Comparison of ENCODE assay signal across 9 cellular contexts in the genomic region with DNA sequence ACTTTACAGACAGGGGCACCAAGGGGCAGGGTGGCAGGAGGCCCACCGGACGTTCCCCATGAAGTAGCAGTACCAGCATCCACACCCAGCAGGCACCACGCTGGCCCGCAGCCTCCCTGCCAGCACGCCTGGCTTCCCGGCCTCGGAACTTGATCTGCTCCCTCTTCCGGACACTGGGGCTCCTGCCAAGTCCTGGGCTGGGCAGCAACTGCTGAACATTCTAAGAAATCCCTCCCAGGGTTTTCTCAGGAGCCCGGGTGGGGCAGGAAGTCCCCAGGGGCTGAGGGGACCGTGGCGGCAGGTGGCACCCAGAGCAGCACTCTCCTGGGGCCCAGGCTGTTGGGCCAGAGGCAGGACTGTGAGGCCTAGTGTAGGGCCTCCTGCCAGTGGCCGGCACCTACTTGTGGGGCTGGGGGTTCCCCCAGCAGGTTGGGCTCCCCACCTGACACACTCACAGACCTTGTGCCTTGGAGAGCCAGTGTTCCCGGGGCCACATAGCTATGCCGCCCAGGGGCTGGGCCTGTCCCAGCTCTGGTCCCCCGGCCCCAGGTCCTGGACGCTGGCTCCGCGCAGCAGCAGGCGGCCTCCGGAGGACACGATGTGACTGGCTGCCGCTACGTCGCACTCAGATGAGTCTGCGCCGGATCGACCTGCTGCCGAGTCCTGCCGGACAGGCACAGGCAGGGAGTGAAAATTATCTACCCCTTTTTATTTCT.
DNase-seq lines count a peak whose midpoint lies in the region; ATAC-seq and TF ChIP-seq lines count a peak whose summit lies in the region.
"Had no signal": no experiment of that assay in that cellular context is flagged by ENCODE, and none has a peak within 500 bp of the region (broad histone marks: within the 10 kb centered on the region; RNA-seq: fewer than 3 reads in every experiment).

No MANE protein-coding gene starts in this region.

- POLR2A ChIA-PET in PC-9 (lab: Charles Lee; ENCODE audit: unreplicated experiment): no interaction called here

- no peaks in the 10 kb centered on the region for H3K27me3 ChIP-seq in DND-41 (ENCODE audit: insufficient read depth, low read length, poor library complexity)
- H3K27me3 ChIP-seq in PC-9 (ENCODE audit: insufficient read depth, low read depth): no peaks in the 10 kb centered on the region
- H3K27me3 ChIP-seq in gastroesophageal sphincter: peaks cover 98% of the 10 kb centered on the region
- H3K27me3 ChIP-seq in foreskin keratinocyte: peaks cover 63% of the 10 kb centered on the region
- peaks cover 9% of the 10 kb centered on the region for H3K27me3 ChIP-seq in trophoblast cell (ENCODE audit: insufficient read depth, low read length)
- H3K27me3 ChIP-seq in tibial artery: peaks cover 3 to 79% of the 10 kb centered on the region in 2 donors

- no peak overlapping the region for H3K14ac ChIP-seq in trophoblast cell (ENCODE audit: low read length)

- peaks cover 33% of the 10 kb centered on the region for H3K4me1 Mint-ChIP-seq in progenitor cell of endocrine pancreas (ENCODE audit: low read depth)

- H2AK5ac ChIP-seq in trophoblast cell (ENCODE audit: low read length): no peak overlapping the region

- CTCF ChIA-PET in PC-9 (lab: Charles Lee): no interaction called here

- H2BK12ac ChIP-seq in trophoblast cell (ENCODE audit: low read length): no peak overlapping the region

- H3K4me1 ChIP-seq in DND-41 (ENCODE audit: insufficient read depth, low read length) (peaks cover 49% of the 10 kb centered on the region), PC-9 (replicated peaks; ENCODE audit: insufficient read depth) (no peaks in the 10 kb centered on the region; the same call in 1 of the 2 replicates), gastroesophageal sphincter (peaks cover 0 to 19% (median 5%) of the 10 kb centered on the region in 3 donors), foreskin keratinocyte (no peaks in the 10 kb centered on the region), trophoblast cell (ENCODE audit: control insufficient read depth in 1 of 2, insufficient read depth in 2 of 2, low read length in 2 of 2) (peaks cover 0 to 2% of the 10 kb centered on the region in 2 experiments), tibial artery (peaks cover 0 to 16% (median 11%) of the 10 kb centered on the region in 4 donors)

- no peak overlapping the region for H4K8ac ChIP-seq in trophoblast cell (ENCODE audit: low read depth, low read length)

- no peak overlapping the region for H2BK120ac ChIP-seq in trophoblast cell (ENCODE audit: insufficient read depth, low read length, poor library complexity)

- ATAC-seq in DND-41 (ENCODE audit: insufficient read depth, low read depth) (peak; percentile 60), gastroesophageal sphincter (peak; percentile 14), foreskin keratinocyte (no peak)

- H3K36me3 ChIP-seq in DND-41 (ENCODE audit: insufficient read depth, low read length): no peaks in the 10 kb centered on the region; the same call in 1 of the 2 replicates
- no peaks in the 10 kb centered on the region for H3K36me3 ChIP-seq in PC-9 (ENCODE audit: low read depth)
- no peaks in the 10 kb centered on the region for H3K36me3 ChIP-seq in gastroesophageal sphincter
- H3K36me3 ChIP-seq in trophoblast cell (ENCODE audit: control insufficient read depth in 1 of 2, insufficient read depth in 2 of 2, low read length in 2 of 2): no peaks in the 10 kb centered on the region
- no peaks in the 10 kb centered on the region for H3K36me3 ChIP-seq in tibial artery

- H3F3A ChIP-seq in PC-9 (ENCODE audit: insufficient read depth, low read depth): no peaks in the 10 kb centered on the region

- no peaks in the 10 kb centered on the region for H3K9me3 ChIP-seq in DND-41 (ENCODE audit: insufficient read depth, low read length, severe bottlenecking)
- H3K9me3 ChIP-seq in PC-9 (ENCODE audit: insufficient read depth, low read depth): no peaks in the 10 kb centered on the region
- H3K9me3 ChIP-seq in gastroesophageal sphincter: no peaks in the 10 kb centered on the region
- H3K9me3 ChIP-seq in trophoblast cell (ENCODE audit: insufficient read depth, low read depth, low read length): peaks cover 2% of the 10 kb centered on the region
- no peaks in the 10 kb centered on the region for H3K9me3 ChIP-seq in tibial artery

- 100% methylated on average over 2 of the region's 29 CpGs; no CpG with 5 or more reads in 1 of the 2 donors for WGBS in gastroesophageal sphincter (ENCODE audit: low coverage in 1 of 2), 2 donors
- no CpG with 5 or more reads among the region's 29 CpGs for WGBS in trophoblast cell (ENCODE audit: extremely low coverage, insufficient coverage, insufficient read length)

- no peaks in the 10 kb centered on the region for H3K9me3 Mint-ChIP-seq in progenitor cell of endocrine pancreas (ENCODE audit: low read depth)

- H2BK5ac ChIP-seq in trophoblast cell (ENCODE audit: low read depth, low read length, poor library complexity): no peak overlapping the region

- TF ChIP-seq POLR2A in gastroesophageal sphincter (IDR thresholded peaks at IDR 0.05): no peak

- no peak overlapping the region for H3K4ac ChIP-seq in trophoblast cell (ENCODE audit: low read depth, low read length)

- no peak overlapping the region for H4K91ac ChIP-seq in trophoblast cell (ENCODE audit: low read depth, low read length)

- no peak overlapping the region for H3K23ac ChIP-seq in trophoblast cell (ENCODE audit: low read length)

- BruUV-seq in PC-9 (replicated peaks; lab: Mats Ljungman, UMichigan): no TSS peak

- no peak overlapping the region for H3K18ac ChIP-seq in trophoblast cell (ENCODE audit: low read length)

- no peak for TF ChIP-seq CTCF in DND-41 (IDR thresholded peaks at IDR 0.05; ENCODE audit: borderline replicate concordance, extremely low read depth, low read length, poor library complexity, severe bottlenecking)
- TF ChIP-seq CTCF in PC-9 (conservative IDR thresholded peaks at IDR 0.05): no peak
- no peak for TF ChIP-seq CTCF in gastroesophageal sphincter (IDR thresholded peaks at IDR 0.05)
- TF ChIP-seq CTCF in progenitor cell of endocrine pancreas (IDR thresholded peaks at IDR 0.05; ENCODE audit: unreplicated experiment): no peak
- no peak for TF ChIP-seq CTCF in foreskin keratinocyte (conservative IDR thresholded peaks at IDR 0.05)
- TF ChIP-seq CTCF in tibial artery (IDR thresholded peaks at IDR 0.05): no peak

- H3K4me3 ChIP-seq in DND-41 (ENCODE audit: low read depth in 1 of 2, low read length in 2 of 2) (peak overlapping the region in 1 of 2 experiments; percentile 58; a peak in 2 of 4 replicates), PC-9 (no peak overlapping the region), gastroesophageal sphincter (no peak overlapping the region), trophoblast cell (ENCODE audit: low read depth, low read length) (no peak overlapping the region), tibial artery (no peak overlapping the region)

- H3K4me2 ChIP-seq in DND-41 (ENCODE audit: insufficient read depth, low read length) (peak overlapping the region; percentile 61), PC-9 (no peak overlapping the region), trophoblast cell (ENCODE audit: low read length) (no peak overlapping the region)
- H3K4me2 ChIP-seq: KMS-11 had no signal

- DNase-seq in DND-41 (peak; percentile 88), PC-9 (peak; percentile 57 to 86), progenitor cell of endocrine pancreas (ENCODE audit: low spot score, unreplicated experiment) (no peak), foreskin keratinocyte (no peak), trophoblast cell (no peak), tibial artery (no peak)
- no peak for DNase-seq in stimulated activated CD4-positive, alpha-beta T cell treated with anti-CD3 and anti-CD28 coated beads, Interleukin-15, amount 100 ng/mL, for 24 hours

- H3K9ac ChIP-seq in DND-41 (ENCODE audit: low read depth, low read length) (peak overlapping the region; percentile 65), trophoblast cell (ENCODE audit: low read length) (no peak overlapping the region)
- H3K9ac ChIP-seq: KMS-11 had no signal

- H3K9me2 ChIP-seq in PC-9 (ENCODE audit: insufficient read depth): no peaks in the 10 kb centered on the region

- H3K79me1 ChIP-seq in trophoblast cell (ENCODE audit: low read length): no peaks in the 10 kb centered on the region

- H3K4me3 Mint-ChIP-seq in progenitor cell of endocrine pancreas (ENCODE audit: low read depth): no peak overlapping the region

- no peak overlapping the region for H2AFZ ChIP-seq in DND-41 (ENCODE audit: low read depth, low read length)
- H2AFZ ChIP-seq in PC-9: no peak overlapping the region
- H2AFZ ChIP-seq in trophoblast cell (ENCODE audit: insufficient read depth, low read length, poor library complexity): no peak overlapping the region

- H4K12ac ChIP-seq in trophoblast cell (ENCODE audit: low read depth, low read length): no peak overlapping the region

- H3K27ac Mint-ChIP-seq in progenitor cell of endocrine pancreas: peak overlapping the region; percentile 86

- TF ChIP-seq EP300 in gastroesophageal sphincter (IDR thresholded peaks at IDR 0.05): no peak

- intact Hi-C loops in PC-9 (cut with micrococcal nuclease; ENCODE audit: unreplicated experiment) (loop anchor here (5.0 kb wide), 1 partner anchor 62 kb away; no protein-coding TSS in a partner anchor), tibial artery (cut with DNase I; ENCODE audit: low total_unique reads) (no loop called here)

- no peaks in the 10 kb centered on the region for H3K36me3 Mint-ChIP-seq in progenitor cell of endocrine pancreas (ENCODE audit: insufficient read depth)

- peak overlapping the region; percentile 86 for H3K27ac ChIP-seq in DND-41 (ENCODE audit: low read length)
- no peak overlapping the region for H3K27ac ChIP-seq in PC-9
- no peak overlapping the region for H3K27ac ChIP-seq in gastroesophageal sphincter
- H3K27ac ChIP-seq in foreskin keratinocyte: no peak overlapping the region
- no peak overlapping the region for H3K27ac ChIP-seq in trophoblast cell (ENCODE audit: low read depth, low read length)
- no peak overlapping the region for H3K27ac ChIP-seq in tibial artery
- H3K27ac ChIP-seq: KMS-11 had no signal

- H4K20me1 ChIP-seq in DND-41 (ENCODE audit: insufficient read depth, low read length) (no peaks in the 10 kb centered on the region), PC-9 (ENCODE audit: insufficient read depth) (no peaks in the 10 kb centered on the region)

- H3K79me2 ChIP-seq in DND-41 (ENCODE audit: insufficient read depth, low read length) (peaks cover 10% of the 10 kb centered on the region), PC-9 (ENCODE audit: low read depth) (no peaks in the 10 kb centered on the region), trophoblast cell (ENCODE audit: control insufficient read depth, insufficient read depth, low read length, poor library complexity) (no peaks in the 10 kb centered on the region)

- no peaks in the 10 kb centered on the region for H3K27me3 Mint-ChIP-seq in progenitor cell of endocrine pancreas

Comparison
In these comparisons a context has a peak if more than half of its experiments do, and no peak if none do; other contexts are left out.
1. DNase-seq: peak in DND-41 (single experiment) and PC-9 (2 of 2); none in progenitor cell of endocrine pancreas (single experiment), foreskin keratinocyte (0 of 2), stimulated activated CD4-positive, alpha-beta T cell treated with anti-CD3 and anti-CD28 coated beads, Interleukin-15, amount 100 ng/mL, for 24 hours (single experiment), trophoblast cell (0 of 2) and tibial artery (0 of 2).